Comparison of ENCODE assay signal across 15 cellular contexts in genomic region chr2:96602330-96602823, GRCh38. TPM values are rescaled to one million over a fixed set of nuclear protein-coding genes. Genes with fewer than 3 reads are reported as not detected.
DNase-seq lines count a peak whose midpoint lies in the region; ATAC-seq and TF ChIP-seq lines count a peak whose summit lies in the region.
"Had no signal": no experiment of that assay in that cellular context is flagged by ENCODE, and none has a peak within 500 bp of the region (broad histone marks: within the 10 kb centered on the region; RNA-seq: fewer than 3 reads in every experiment).

No MANE protein-coding gene starts in this region.

- WGBS in prostate gland = 100% methylated on average over 2 of the region's 2 CpGs
- WGBS in spleen, 5 donors = 96 to 100% (median 97%) methylated on average over 2 of the region's 2 CpGs

- no peaks in the 10 kb centered on the region for H3K4me1 ChIP-seq in PC-3 (ENCODE audit: insufficient read depth, low read length)
- H3K4me1 ChIP-seq in prostate gland (replicated peaks) = no peaks in the 10 kb centered on the region
- peaks cover 0 to 20% (median 6%) of the 10 kb centered on the region in 6 donors for H3K4me1 ChIP-seq in spleen

- H3K27me3 ChIP-seq in PC-3 (ENCODE audit: low read length) = no peaks in the 10 kb centered on the region
- no peaks in the 10 kb centered on the region for H3K27me3 ChIP-seq in prostate gland (replicated peaks; ENCODE audit: insufficient read depth)
- no peaks in the 10 kb centered on the region for H3K27me3 ChIP-seq in spleen (replicated peaks in 1 of 7)
- H3K27me3 ChIP-seq: neural progenitor cell had no signal

- BruUV-seq in PC-3 (replicated peaks; lab: Mats Ljungman, UMichigan) = no TSS peak

- H2AFZ ChIP-seq in PC-3 (ENCODE audit: low read length) = no peak overlapping the region
- H2AFZ ChIP-seq: neural progenitor cell had no signal

- peak overlapping the region; percentile 82 for H3K27ac Mint-ChIP-seq in effector memory CD8-positive, alpha-beta T cell
- H3K27ac Mint-ChIP-seq: activated naive CD8-positive, alpha-beta T cell; neural progenitor cell had no signal

- H3K27me3 Mint-ChIP-seq in effector memory CD8-positive, alpha-beta T cell = no peaks in the 10 kb centered on the region
- H3K27me3 Mint-ChIP-seq: activated naive CD8-positive, alpha-beta T cell; IgD-negative memory B cell had no signal

- H3K36me3 ChIP-seq in PC-3 (ENCODE audit: low read depth, low read length) = peaks cover 84% of the 10 kb centered on the region
- peaks cover 10 to 17% of the 10 kb centered on the region in 2 donors for H3K36me3 ChIP-seq in prostate gland
- H3K36me3 ChIP-seq in spleen = peaks cover 3 to 100% (median 99%) of the 10 kb centered on the region in 6 donors

- H3K4me3 ChIP-seq in PC-3 (ENCODE audit: low read length) (no peak overlapping the region), prostate gland (no peak overlapping the region), spleen (no peak overlapping the region)
- H3K4me3 ChIP-seq: A549, neural progenitor cell had no signal

- TF ChIP-seq CTCF in PC-3 (conservative IDR thresholded peaks at IDR 0.05; ENCODE audit: low read depth, low read length) (peak; percentile 46), prostate gland (IDR thresholded peaks at IDR 0.05) (peak in 1 of 4 experiments; percentile 45), spleen (IDR thresholded peaks at IDR 0.05 in 8 of 11, conservative IDR thresholded peaks at IDR 0.05 in 3 of 11) (no peak)

- H3K27ac ChIP-seq in PC-3 (ENCODE audit: low read length) (no peak overlapping the region), prostate gland (no peak overlapping the region), spleen (peak overlapping the region in 2 of 8 donors; percentile 35 to 38)
- H3K27ac ChIP-seq: A549, neural progenitor cell had no signal

- peaks cover 73% of the 10 kb centered on the region for H3K36me3 Mint-ChIP-seq in effector memory CD8-positive, alpha-beta T cell (ENCODE audit: insufficient read depth)

- H3K9me3 ChIP-seq in PC-3 (ENCODE audit: low read length) = no peaks in the 10 kb centered on the region
- H3K9me3 ChIP-seq in prostate gland = no peaks in the 10 kb centered on the region
- no peaks in the 10 kb centered on the region for H3K9me3 ChIP-seq in spleen
- H3K9me3 ChIP-seq: A549 had no signal

- H3K79me2 ChIP-seq in PC-3 (ENCODE audit: low read length) = no peaks in the 10 kb centered on the region

- peaks cover 1 to 16% of the 10 kb centered on the region in 2 donors for H3K4me1 Mint-ChIP-seq in effector memory CD8-positive, alpha-beta T cell (ENCODE audit: low read depth in 2 of 2)
- H3K4me1 Mint-ChIP-seq: neural progenitor cell had no signal

- H3K9me3 Mint-ChIP-seq in effector memory CD8-positive, alpha-beta T cell = no peaks in the 10 kb centered on the region
- H3K9me3 Mint-ChIP-seq: IgD-negative memory B cell; neural progenitor cell; T-helper 1 cell treated with Interleukin-12 subunit alpha and Interleukin-12 subunit beta and Interleukin-4 antibody, amounts not matched to agents 30 μg/mL and 1 μg/mL, for 36 hours had no signal

- H4K20me1 ChIP-seq in PC-3 (ENCODE audit: low read length) = no peaks in the 10 kb centered on the region

- ATAC-seq in PC-3 = peak; percentile 33
- no peak for ATAC-seq in effector memory CD8-positive, alpha-beta T cell (replicated peaks)
- no peak for ATAC-seq in GM18519 (IDR thresholded peaks at IDR 0.05; ENCODE audit: low FRiP score, unreplicated experiment)
- ATAC-seq: A549 had no signal

- no peak overlapping the region for H3K4me2 ChIP-seq in PC-3 (ENCODE audit: low read length)
- H3K4me2 ChIP-seq: A549, neural progenitor cell had no signal

- intact Hi-C loops in PC-3 (cut with micrococcal nuclease) = no loop called here
- intact Hi-C loops in prostate gland (cut with DNase I) = no loop called here
- intact Hi-C loops in spleen (cut with DNase I; ENCODE audit: low total_unique reads) = no loop called here

- H3F3A ChIP-seq in PC-3 (ENCODE audit: low read length, unreplicated experiment) = no peaks in the 10 kb centered on the region

- DNase-seq in NCI-H1105 treated with DMSO at 0.1 percent for 48 hours (lab: John Stamatoyannopoulos, UW) = peak; percentile 0
- DNase-seq in NCI-H1105 (lab: John Stamatoyannopoulos, UW) = no peak
- DNase-seq in PC-3 = peak; percentile 42
- peak in 1 of 3 experiments; percentile 11 for DNase-seq in effector memory CD8-positive, alpha-beta T cell
- DNase-seq in prostate gland (ENCODE audit: low spot score) = peak; percentile 11
- DNase-seq in GDM1 (lab: John Stamatoyannopoulos, UW) = no peak
- no peak for DNase-seq in spleen
- DNase-seq: DMS153, kidney had no signal

- no peaks in the 10 kb centered on the region for H3K9me2 ChIP-seq in PC-3 (replicated peaks; ENCODE audit: low read length)

- H3K4me3 Mint-ChIP-seq in effector memory CD8-positive, alpha-beta T cell = no peak overlapping the region
- H3K4me3 Mint-ChIP-seq: activated naive CD8-positive, alpha-beta T cell; IgD-negative memory B cell; neural progenitor cell had no signal

- CTCF ChIA-PET in PC-3 (lab: Charles Lee) = interaction anchor here (0.6 kb wide), 1 partner anchor 182 kb away, joined by 5 read pairs; no protein-coding TSS in a partner anchor

- POLR2A ChIA-PET in PC-3 (lab: Charles Lee; ENCODE audit: unreplicated experiment) = no interaction called here

- no peak overlapping the region for H3K9ac ChIP-seq in PC-3 (ENCODE audit: low read length)
- H3K9ac ChIP-seq: neural progenitor cell had no signal

- TF ChIP-seq POLR2A in prostate gland (IDR thresholded peaks at IDR 0.05) (no peak), spleen (IDR thresholded peaks at IDR 0.05) (no peak)

RNA-seq across cellular contexts. Expression of gene KANSL3, which starts 35.7 kb away (rescaled TPM):
- total RNA-seq in PC-3 (2014; rRNA removed) = 30.6 and 35.7 TPM in 2 replicates
- total RNA-seq in prostate gland = 10 to 100 TPM; 41.3 to 70.0 TPM
- total RNA-seq in spleen = 10 to 100 TPM; 45.2 to 59.6 (median 51.1) TPM
- 10 to 100 TPM; 10.3 to 16.9 (median 15.3) TPM for polyA plus RNA-seq in spleen

RNA-seq across cellular contexts. Expression of gene FER1L5, which starts 40.2 kb away (rescaled TPM):
- total RNA-seq in PC-3 (2014; rRNA removed) (not detected in 2 replicates), prostate gland (1 to 10 TPM in 1 of 2 donors, under 1 TPM in 1; 0.59 to 2.3 TPM), spleen (under 1 TPM in 5 of 7 donors, not detected in 2; 0.09 to 0.23 (median 0.13) TPM)
- under 1 TPM in 2 of 3 donors, not detected in 1; 0.02 to 0.06 TPM for polyA plus RNA-seq in spleen
- polyA plus RNA-seq: IgD-negative memory B cell had no signal

Comparison
In these comparisons a context has a peak if more than half of its experiments do, and no peak if none do; other contexts are left out.
1. DNase-seq: peak in NCI-H1105 treated with DMSO at 0.1 percent for 48 hours (single experiment), PC-3 (single experiment) and prostate gland (single experiment); none in NCI-H1105 (single experiment), GDM1 (single experiment) and spleen (single experiment).